1 cellular context compared by ENCODE assay signal in genomic region chr10:43316988-43317387, GRCh38.
TF ChIP-seq lines count a peak whose summit lies in the region.

No MANE protein-coding gene starts in this region.

TF ChIP-seq in GM23338, 12 proteins besides CTCF, POLR2A, EP300 and RAD21 (continued from another document):
- TF ChIP-seq, protein P1, sequence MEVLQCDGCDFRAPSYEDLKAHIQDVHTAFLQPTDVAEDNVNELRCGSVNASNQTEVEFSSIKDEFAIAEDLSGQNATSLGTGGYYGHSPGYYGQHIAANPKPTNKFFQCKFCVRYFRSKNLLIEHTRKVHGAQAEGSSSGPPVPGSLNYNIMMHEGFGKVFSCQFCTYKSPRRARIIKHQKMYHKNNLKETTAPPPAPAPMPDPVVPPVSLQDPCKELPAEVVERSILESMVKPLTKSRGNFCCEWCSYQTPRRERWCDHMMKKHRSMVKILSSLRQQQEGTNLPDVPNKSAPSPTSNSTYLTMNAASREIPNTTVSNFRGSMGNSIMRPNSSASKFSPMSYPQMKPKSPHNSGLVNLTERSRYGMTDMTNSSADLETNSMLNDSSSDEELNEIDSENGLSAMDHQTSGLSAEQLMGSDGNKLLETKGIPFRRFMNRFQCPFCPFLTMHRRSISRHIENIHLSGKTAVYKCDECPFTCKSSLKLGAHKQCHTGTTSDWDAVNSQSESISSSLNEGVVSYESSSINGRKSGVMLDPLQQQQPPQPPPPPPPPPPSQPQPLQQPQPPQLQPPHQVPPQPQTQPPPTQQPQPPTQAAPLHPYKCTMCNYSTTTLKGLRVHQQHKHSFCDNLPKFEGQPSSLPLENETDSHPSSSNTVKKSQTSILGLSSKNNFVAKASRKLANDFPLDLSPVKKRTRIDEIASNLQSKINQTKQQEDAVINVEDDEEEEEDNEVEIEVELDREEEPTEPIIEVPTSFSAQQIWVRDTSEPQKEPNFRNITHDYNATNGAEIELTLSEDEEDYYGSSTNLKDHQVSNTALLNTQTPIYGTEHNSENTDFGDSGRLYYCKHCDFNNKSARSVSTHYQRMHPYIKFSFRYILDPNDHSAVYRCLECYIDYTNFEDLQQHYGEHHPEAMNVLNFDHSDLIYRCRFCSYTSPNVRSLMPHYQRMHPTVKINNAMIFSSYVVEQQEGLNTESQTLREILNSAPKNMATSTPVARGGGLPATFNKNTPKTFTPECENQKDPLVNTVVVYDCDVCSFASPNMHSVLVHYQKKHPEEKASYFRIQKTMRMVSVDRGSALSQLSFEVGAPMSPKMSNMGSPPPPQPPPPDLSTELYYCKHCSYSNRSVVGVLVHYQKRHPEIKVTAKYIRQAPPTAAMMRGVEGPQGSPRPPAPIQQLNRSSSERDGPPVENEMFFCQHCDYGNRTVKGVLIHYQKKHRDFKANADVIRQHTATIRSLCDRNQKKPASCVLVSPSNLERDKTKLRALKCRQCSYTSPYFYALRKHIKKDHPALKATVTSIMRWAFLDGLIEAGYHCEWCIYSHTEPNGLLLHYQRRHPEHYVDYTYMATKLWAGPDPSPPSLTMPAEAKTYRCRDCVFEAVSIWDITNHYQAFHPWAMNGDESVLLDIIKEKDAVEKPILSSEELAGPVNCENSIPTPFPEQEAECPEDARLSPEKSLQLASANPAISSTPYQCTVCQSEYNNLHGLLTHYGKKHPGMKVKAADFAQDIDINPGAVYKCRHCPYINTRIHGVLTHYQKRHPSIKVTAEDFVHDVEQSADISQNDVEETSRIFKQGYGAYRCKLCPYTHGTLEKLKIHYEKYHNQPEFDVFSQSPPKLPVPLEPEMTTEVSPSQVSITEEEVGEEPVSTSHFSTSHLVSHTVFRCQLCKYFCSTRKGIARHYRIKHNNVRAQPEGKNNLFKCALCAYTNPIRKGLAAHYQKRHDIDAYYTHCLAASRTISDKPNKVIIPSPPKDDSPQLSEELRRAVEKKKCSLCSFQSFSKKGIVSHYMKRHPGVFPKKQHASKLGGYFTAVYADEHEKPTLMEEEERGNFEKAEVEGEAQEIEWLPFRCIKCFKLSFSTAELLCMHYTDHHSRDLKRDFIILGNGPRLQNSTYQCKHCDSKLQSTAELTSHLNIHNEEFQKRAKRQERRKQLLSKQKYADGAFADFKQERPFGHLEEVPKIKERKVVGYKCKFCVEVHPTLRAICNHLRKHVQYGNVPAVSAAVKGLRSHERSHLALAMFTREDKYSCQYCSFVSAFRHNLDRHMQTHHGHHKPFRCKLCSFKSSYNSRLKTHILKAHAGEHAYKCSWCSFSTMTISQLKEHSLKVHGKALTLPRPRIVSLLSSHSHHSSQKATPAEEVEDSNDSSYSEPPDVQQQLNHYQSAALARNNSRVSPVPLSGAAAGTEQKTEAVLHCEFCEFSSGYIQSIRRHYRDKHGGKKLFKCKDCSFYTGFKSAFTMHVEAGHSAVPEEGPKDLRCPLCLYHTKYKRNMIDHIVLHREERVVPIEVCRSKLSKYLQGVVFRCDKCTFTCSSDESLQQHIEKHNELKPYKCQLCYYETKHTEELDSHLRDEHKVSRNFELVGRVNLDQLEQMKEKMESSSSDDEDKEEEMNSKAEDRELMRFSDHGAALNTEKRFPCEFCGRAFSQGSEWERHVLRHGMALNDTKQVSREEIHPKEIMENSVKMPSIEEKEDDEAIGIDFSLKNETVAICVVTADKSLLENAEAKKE (CRISPR knock-in tag; IDR thresholded peaks at IDR 0.05): no peak
